8 cellular contexts compared by ENCODE assay signal in genomic region chr10:3740157-3740871, GRCh38. TPM values are rescaled to one million over a fixed set of nuclear protein-coding genes. Genes with fewer than 3 reads are reported as not detected.
DNase-seq lines count a peak whose midpoint lies in the region; ATAC-seq lines count a peak whose summit lies in the region.

No MANE protein-coding gene starts in this region.

- H3K4me3 Mint-ChIP-seq in activated T-cell treated with anti-CD3 and anti-CD28 coated beads, Interleukin-2, amount 50 U/mL, for 4 hours: no peak overlapping the region
- no peak overlapping the region for H3K4me3 Mint-ChIP-seq in activated CD8-positive, alpha-beta T cell treated with anti-CD3 and anti-CD28 coated beads, Interleukin-2, amount 10 ng/mL, durations not matched to agents 7 days and 5 days
- peak overlapping the region; percentile 65 for H3K4me3 Mint-ChIP-seq in natural killer cell treated with Interleukin-12 subunit alpha and Interleukin-12 subunit beta and Interleukin-15 and Interleukin-18, amount 100 ng/mL, for 72 hours

- peak overlapping the region; percentile 60 for H3K27ac Mint-ChIP-seq in activated CD8-positive, alpha-beta T cell treated with anti-CD3 and anti-CD28 coated beads, Interleukin-2, amount 10 ng/mL, durations not matched to agents 7 days and 5 days
- H3K27ac Mint-ChIP-seq in natural killer cell treated with Interleukin-12 subunit alpha and Interleukin-12 subunit beta and Interleukin-15 and Interleukin-18, amount 100 ng/mL, for 72 hours: peak overlapping the region; percentile 93 to 97

- CTCF ChIA-PET in activated CD8-positive, alpha-beta T cell treated with anti-CD3 and anti-CD28 coated beads, Interleukin-2, amount 10 ng/mL, durations not matched to agents 7 days and 5 days (lab: Charles Lee): interaction anchor here (0.9 to 1.6 kb wide), 4 partner anchors 9 to 41 kb away, joined by 3 to 4 read pairs (median 4); no protein-coding TSS in a partner anchor

- no peaks in the 10 kb centered on the region for H3K9me3 Mint-ChIP-seq in activated T-cell treated with anti-CD3 and anti-CD28 coated beads, Interleukin-2, amount 50 U/mL, for 4 hours
- H3K9me3 Mint-ChIP-seq in activated CD8-positive, alpha-beta T cell treated with anti-CD3 and anti-CD28 coated beads, Interleukin-2, amount 10 ng/mL, durations not matched to agents 7 days and 5 days (ENCODE audit: insufficient read depth): no peaks in the 10 kb centered on the region
- no peaks in the 10 kb centered on the region for H3K9me3 Mint-ChIP-seq in natural killer cell treated with Interleukin-12 subunit alpha and Interleukin-12 subunit beta and Interleukin-15 and Interleukin-18, amount 100 ng/mL, for 72 hours

- no peak for DNase-seq in activated T-cell treated with anti-CD3 and anti-CD28 coated beads, Interleukin-2, amount 50 U/mL, for 4 hours
- DNase-seq in activated T-cell treated with anti-CD3 and anti-CD28 coated beads for 4 hours (no peak), islet precursor cell (no peak), NCI-H1092 treated with DMSO at 0.1 percent for 48 hours (lab: John Stamatoyannopoulos, UW) (no peak)
- peak; percentile 19 for DNase-seq in activated CD8-positive, alpha-beta T cell treated with anti-CD3 and anti-CD28 coated beads, Interleukin-2, amount 10 ng/mL, durations not matched to agents 7 days and 5 days
- peak; percentile 74 for DNase-seq in natural killer cell treated with Interleukin-12 subunit alpha and Interleukin-12 subunit beta and Interleukin-15 and Interleukin-18, amount 100 ng/mL, for 72 hours (ENCODE audit: low spot score)

- ATAC-seq in activated T-cell treated with anti-CD3 and anti-CD28 coated beads, Interleukin-2, amount 50 U/mL, for 4 hours: peak; percentile 88 to 89
- ATAC-seq in HG03097 (IDR thresholded peaks at IDR 0.05; ENCODE audit: low FRiP score, unreplicated experiment): peak; percentile 63
- peak; percentile 42 for ATAC-seq in activated CD8-positive, alpha-beta T cell treated with anti-CD3 and anti-CD28 coated beads, Interleukin-2, amount 10 ng/mL, durations not matched to agents 7 days and 5 days
- peak; percentile 90 to 92 for ATAC-seq in natural killer cell treated with Interleukin-12 subunit alpha and Interleukin-12 subunit beta and Interleukin-15 and Interleukin-18, amount 100 ng/mL, for 72 hours
- ATAC-seq in GM19324 (IDR thresholded peaks at IDR 0.05; ENCODE audit: low FRiP score, unreplicated experiment): no peak

- no peaks in the 10 kb centered on the region for H3K36me3 Mint-ChIP-seq in activated T-cell treated with anti-CD3 and anti-CD28 coated beads, Interleukin-2, amount 50 U/mL, for 4 hours (ENCODE audit: insufficient read depth)
- no peaks in the 10 kb centered on the region for H3K36me3 Mint-ChIP-seq in activated CD8-positive, alpha-beta T cell treated with anti-CD3 and anti-CD28 coated beads, Interleukin-2, amount 10 ng/mL, durations not matched to agents 7 days and 5 days (ENCODE audit: low read depth)
- no peaks in the 10 kb centered on the region for H3K36me3 Mint-ChIP-seq in natural killer cell treated with Interleukin-12 subunit alpha and Interleukin-12 subunit beta and Interleukin-15 and Interleukin-18, amount 100 ng/mL, for 72 hours

- H3K4me1 Mint-ChIP-seq in activated T-cell treated with anti-CD3 and anti-CD28 coated beads, Interleukin-2, amount 50 U/mL, for 4 hours (ENCODE audit: low read depth): peaks cover 30% of the 10 kb centered on the region
- peaks cover 22% of the 10 kb centered on the region for H3K4me1 Mint-ChIP-seq in activated CD8-positive, alpha-beta T cell treated with anti-CD3 and anti-CD28 coated beads, Interleukin-2, amount 10 ng/mL, durations not matched to agents 7 days and 5 days (ENCODE audit: low read depth)
- peaks cover 27 to 41% of the 10 kb centered on the region in 2 donors for H3K4me1 Mint-ChIP-seq in natural killer cell treated with Interleukin-12 subunit alpha and Interleukin-12 subunit beta and Interleukin-15 and Interleukin-18, amount 100 ng/mL, for 72 hours (ENCODE audit: low read depth in 2 of 2)

- no peaks in the 10 kb centered on the region for H3K27me3 Mint-ChIP-seq in activated T-cell treated with anti-CD3 and anti-CD28 coated beads, Interleukin-2, amount 50 U/mL, for 4 hours (ENCODE audit: low read depth)
- H3K27me3 Mint-ChIP-seq in activated CD8-positive, alpha-beta T cell treated with anti-CD3 and anti-CD28 coated beads, Interleukin-2, amount 10 ng/mL, durations not matched to agents 7 days and 5 days (ENCODE audit: low read depth): no peaks in the 10 kb centered on the region
- H3K27me3 Mint-ChIP-seq in natural killer cell treated with Interleukin-12 subunit alpha and Interleukin-12 subunit beta and Interleukin-15 and Interleukin-18, amount 100 ng/mL, for 72 hours: no peaks in the 10 kb centered on the region

- POLR2A ChIA-PET in activated CD8-positive, alpha-beta T cell treated with anti-CD3 and anti-CD28 coated beads, Interleukin-2, amount 10 ng/mL, durations not matched to agents 7 days and 5 days (lab: Charles Lee): interaction anchor here (0.9 to 3.9 kb wide), 3 partner anchors 17 to 45 kb away, joined by 3 to 13 read pairs (median 9); partner anchors contain the start of gene KLF6

RNA-seq across cellular contexts. Expression of gene KLF6, which starts 44.7 kb away (rescaled TPM):
- 100 to 1,000 TPM; 188 to 247 (median 209) TPM for total RNA-seq in activated T-cell treated with anti-CD3 and anti-CD28 coated beads, Interleukin-2, amount 50 U/mL, for 4 hours
- 100 to 1,000 TPM; 208 to 215 TPM for total RNA-seq in activated CD8-positive, alpha-beta T cell treated with anti-CD3 and anti-CD28 coated beads, Interleukin-2, amount 10 ng/mL, durations not matched to agents 7 days and 5 days
- 100 to 1,000 TPM; 225 to 236 TPM for total RNA-seq in natural killer cell treated with Interleukin-12 subunit alpha and Interleukin-12 subunit beta and Interleukin-15 and Interleukin-18, amount 100 ng/mL, for 72 hours

Comparison
In these comparisons a context has a peak if more than half of its experiments do, and no peak if none do; other contexts are left out.
1. DNase-seq: peak in activated CD8-positive, alpha-beta T cell treated with anti-CD3 and anti-CD28 coated beads, Interleukin-2, amount 10 ng/mL, durations not matched to agents 7 days and 5 days (single experiment) and natural killer cell treated with Interleukin-12 subunit alpha and Interleukin-12 subunit beta and Interleukin-15 and Interleukin-18, amount 100 ng/mL, for 72 hours (single experiment); none in activated T-cell treated with anti-CD3 and anti-CD28 coated beads, Interleukin-2, amount 50 U/mL, for 4 hours (single experiment), activated T-cell treated with anti-CD3 and anti-CD28 coated beads for 4 hours (single experiment), islet precursor cell (single experiment) and NCI-H1092 treated with DMSO at 0.1 percent for 48 hours (single experiment).